In the genomic region with DNA sequence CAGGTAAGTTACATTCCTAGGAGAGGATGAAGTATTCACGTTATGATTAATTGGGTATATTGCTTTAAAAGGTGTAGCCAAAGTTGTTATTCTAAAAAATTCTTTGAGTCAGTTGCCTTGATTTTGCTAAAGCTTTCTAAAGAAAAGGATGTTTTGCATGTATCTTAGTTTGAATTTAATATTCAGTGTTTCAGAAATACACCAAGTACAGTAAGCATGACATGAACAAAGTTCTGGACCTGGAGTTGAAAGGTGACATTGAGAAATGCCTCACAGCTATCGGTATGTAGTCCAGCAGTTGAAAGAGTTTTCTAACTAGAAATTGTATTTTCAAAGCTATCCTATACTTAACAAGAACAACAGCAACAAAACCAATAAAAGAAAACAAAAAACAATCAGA, we compare ENCODE assay signal across 18 cellular contexts. TPM values are rescaled to one million over a fixed set of nuclear protein-coding genes. Genes with fewer than 3 reads are reported as not detected.
DNase-seq lines count a peak whose midpoint lies in the region; ATAC-seq, FAIRE-seq and TF ChIP-seq lines count a peak whose summit lies in the region.
"Had no signal": no experiment of that assay in that cellular context is flagged by ENCODE, and none has a peak within 500 bp of the region (broad histone marks: within the 10 kb centered on the region; RNA-seq: fewer than 3 reads in every experiment).

No MANE protein-coding gene starts in this region.

- TF ChIP-seq CTCF in A549 (IDR thresholded peaks at IDR 0.05) (no peak), HFFc6 (IDR thresholded peaks at IDR 0.05) (no peak), natural killer cell (IDR thresholded peaks at IDR 0.05) (no peak), SK-N-SH (IDR thresholded peaks at IDR 0.05) (no peak)

- peaks cover 22% of the 10 kb centered on the region for H3K4me1 Mint-ChIP-seq in HFFc6 (ENCODE audit: low read depth)
- H3K4me1 Mint-ChIP-seq in central memory CD8-positive, alpha-beta T cell: peaks cover 34% of the 10 kb centered on the region
- peaks cover 22 to 26% of the 10 kb centered on the region in 2 donors for H3K4me1 Mint-ChIP-seq in natural killer cell

- H3K27me3 Mint-ChIP-seq in HFFc6 (ENCODE audit: insufficient read depth) (peaks cover 33% of the 10 kb centered on the region), natural killer cell (ENCODE audit: low read depth in 2 of 2) (no peaks in the 10 kb centered on the region)
- no peaks in the 10 kb centered on the region for H3K27me3 Mint-ChIP-seq in central memory CD8-positive, alpha-beta T cell

- peaks cover 16% of the 10 kb centered on the region; the same call in 1 of the 2 replicates for H3K9me3 Mint-ChIP-seq in HFFc6
- no peaks in the 10 kb centered on the region for H3K9me3 Mint-ChIP-seq in central memory CD8-positive, alpha-beta T cell
- no peaks in the 10 kb centered on the region for H3K9me3 Mint-ChIP-seq in natural killer cell

- TF ChIP-seq RAD21 in A549 (conservative IDR thresholded peaks at IDR 0.05 in 1 of 2, IDR thresholded peaks at IDR 0.05 in 1 of 2): no peak
- TF ChIP-seq RAD21 in SK-N-SH (IDR thresholded peaks at IDR 0.05; ENCODE audit: low read length): no peak

- no peak for FAIRE-seq in A549 (lab: Jason Lieb, UNC)
- FAIRE-seq: GM12891 had no signal

- intact Hi-C loops in natural killer cell (cut with micrococcal nuclease) (loop anchor here (5.0 kb wide), 1 partner anchor 34 kb away; no protein-coding TSS in a partner anchor), posterior vena cava (cut with DNase I) (no loop called here)

- H3K79me2 ChIP-seq in SK-N-SH (ENCODE audit: insufficient read depth): peaks cover 27% of the 10 kb centered on the region

- H2AFZ ChIP-seq in SK-N-SH (ENCODE audit: low read depth): no peak overlapping the region

- POLR2A ChIA-PET in A549 (lab: Yijun Ruan, JAX): interaction anchor here (0.9 to 1.2 kb wide), 2 partner anchors 11 to 28 kb away, joined by 3 to 5 read pairs; no protein-coding TSS in a partner anchor
- POLR2A ChIA-PET in HEK293T (lab: Yijun Ruan, JAX): no interaction called here
- POLR2A ChIA-PET in SK-N-SH (lab: Yijun Ruan, JAX): no interaction called here

- TF ChIP-seq POLR2A in A549 (IDR thresholded peaks at IDR 0.05; ENCODE audit: low read length): no peak

- peak overlapping the region; percentile 74 for H3K27ac Mint-ChIP-seq in HFFc6
- peak overlapping the region; percentile 32 for H3K27ac Mint-ChIP-seq in central memory CD8-positive, alpha-beta T cell (ENCODE audit: low read depth)
- peak overlapping the region; percentile 80 to 81 for H3K27ac Mint-ChIP-seq in natural killer cell

- H3K9me3 ChIP-seq in A549 (no peaks in the 10 kb centered on the region), SK-N-SH (no peaks in the 10 kb centered on the region)

- WGBS in A549 (ENCODE audit: missing lambda C conversion rate): 64% methylated on average over 2 of the region's 2 CpGs
- WGBS in SK-N-SH (ENCODE audit: low lambda C conversion rate): 47% methylated on average over 2 of the region's 2 CpGs

- no peaks in the 10 kb centered on the region for H4K20me1 ChIP-seq in SK-N-SH (ENCODE audit: insufficient read depth)

- H3K4me3 ChIP-seq in A549 (no peak overlapping the region), SK-N-SH (ENCODE audit: low read depth in 2 of 2, low read length in 1 of 2) (no peak overlapping the region)

- peaks cover 70% of the 10 kb centered on the region for H3K36me3 Mint-ChIP-seq in HFFc6 (ENCODE audit: low read depth)
- H3K36me3 Mint-ChIP-seq in central memory CD8-positive, alpha-beta T cell (ENCODE audit: insufficient read depth): peaks cover 73% of the 10 kb centered on the region
- peaks cover 59% of the 10 kb centered on the region for H3K36me3 Mint-ChIP-seq in natural killer cell

- no peak for DNase-seq in A549 (ENCODE audit: low read depth in 1 of 2, low spot score in 1 of 2)
- no peak for DNase-seq in HFFc6
- no peak for DNase-seq in central memory CD8-positive, alpha-beta T cell (ENCODE audit: low spot score in 2 of 2)
- no peak for DNase-seq in natural killer cell
- DNase-seq in HEK293T (ENCODE audit: extremely low spot score): no peak
- no peak for DNase-seq in posterior vena cava (ENCODE audit: low spot score)
- no peak for DNase-seq in stimulated activated CD4-positive, alpha-beta T cell treated with anti-CD3 and anti-CD28 coated beads, Interleukin-4, amount 100 ng/mL, for 24 hours
- DNase-seq in SK-N-SH: no peak
- DNase-seq: C1 segment of cervical spinal cord; COR-L47; GF-D8; GOT3; KG1; NCI-H1417 treated with DMSO at 0.1 percent for 48 hours; NCI-H1930; NK-92 treated with Interleukin-12 subunit alpha and Interleukin-12 subunit beta, amount 100 ng/mL, for 24 hours had no signal

- no peak for TF ChIP-seq EP300 in A549 (IDR thresholded peaks at IDR 0.05)
- TF ChIP-seq EP300 in SK-N-SH (IDR thresholded peaks at IDR 0.05; ENCODE audit: borderline replicate concordance in 1 of 2, low read depth in 1 of 2, low read length in 1 of 2): no peak

- H3K9me2 ChIP-seq in SK-N-SH: no peaks in the 10 kb centered on the region

- peaks cover 63% of the 10 kb centered on the region for H3F3A ChIP-seq in SK-N-SH (replicated peaks; ENCODE audit: insufficient read depth)

- H3K27me3 ChIP-seq in SK-N-SH (ENCODE audit: insufficient read depth): no peaks in the 10 kb centered on the region

- CTCF ChIA-PET in A549 (lab: Yijun Ruan, JAX) (interaction anchor here (2.5 kb wide), 1 partner anchor 11 kb away, joined by 6 read pairs; no protein-coding TSS in a partner anchor), HEK293T (lab: Yijun Ruan, JAX) (no interaction called here), SK-N-SH (lab: Yijun Ruan, JAX) (interaction anchor here (1.1 kb wide), 1 partner anchor 58 kb away, joined by 4 read pairs; no protein-coding TSS in a partner anchor)

- no peak for ATAC-seq in A549
- no peak for ATAC-seq in central memory CD8-positive, alpha-beta T cell (replicated peaks; ENCODE audit: extremely low read depth, poor library complexity, severe bottlenecking)
- ATAC-seq in natural killer cell: no peak

- H3K4me3 Mint-ChIP-seq in HFFc6 (no peak overlapping the region), natural killer cell (no peak overlapping the region)
- H3K4me3 Mint-ChIP-seq in central memory CD8-positive, alpha-beta T cell: no peak overlapping the region

- H3K4me2 ChIP-seq in A549: no peak overlapping the region
- H3K4me2 ChIP-seq in SK-N-SH: no peak overlapping the region

- H3K36me3 ChIP-seq in SK-N-SH (replicated peaks in 1 of 2; ENCODE audit: control insufficient read depth in 1 of 2, insufficient read depth in 2 of 2, low read length in 1 of 2): peaks cover 95% of the 10 kb centered on the region in 2 experiments

- no peak overlapping the region for H3K9ac ChIP-seq in SK-N-SH

- H3K27ac ChIP-seq in A549 (no peak overlapping the region), SK-N-SH (ENCODE audit: low read depth in 2 of 2, low read length in 1 of 2) (peak overlapping the region in 1 of 2 experiments; percentile 4; a peak in 1 of 4 replicates)

- H3K4me1 ChIP-seq in A549: peaks cover 59% of the 10 kb centered on the region
- peaks cover 0 to 11% of the 10 kb centered on the region in 2 experiments; a peak in 1 of 4 replicates for H3K4me1 ChIP-seq in SK-N-SH (ENCODE audit: control insufficient read depth in 1 of 2, insufficient read depth in 2 of 2, low read depth in 1 of 2, low read length in 1 of 2)

TF ChIP-seq in A549, 52 proteins besides CTCF, POLR2A, EP300 and RAD21:
- TF ChIP-seq POLR2AphosphoS2 (conservative IDR thresholded peaks at IDR 0.05; ENCODE audit: low read length) (0 out of 2 replicates have a peak, but pooled peaks have one; percentile 30), EHMT2 (IDR thresholded peaks at IDR 0.05; ENCODE audit: low read depth) (no peak)

TF ChIP-seq in HEK293T, 16 proteins besides CTCF, POLR2A, EP300 and RAD21 (continues in another document):
- TF ChIP-seq ELF4 (IDR thresholded peaks at IDR 0.05) (no peak), HDGF (IDR thresholded peaks at IDR 0.05; ENCODE audit: borderline replicate concordance) (no peak), ARNT (IDR thresholded peaks at IDR 0.05) (no peak), TARDBP (IDR thresholded peaks at IDR 0.05) (no peak)
- TF ChIP-seq, protein P1, sequence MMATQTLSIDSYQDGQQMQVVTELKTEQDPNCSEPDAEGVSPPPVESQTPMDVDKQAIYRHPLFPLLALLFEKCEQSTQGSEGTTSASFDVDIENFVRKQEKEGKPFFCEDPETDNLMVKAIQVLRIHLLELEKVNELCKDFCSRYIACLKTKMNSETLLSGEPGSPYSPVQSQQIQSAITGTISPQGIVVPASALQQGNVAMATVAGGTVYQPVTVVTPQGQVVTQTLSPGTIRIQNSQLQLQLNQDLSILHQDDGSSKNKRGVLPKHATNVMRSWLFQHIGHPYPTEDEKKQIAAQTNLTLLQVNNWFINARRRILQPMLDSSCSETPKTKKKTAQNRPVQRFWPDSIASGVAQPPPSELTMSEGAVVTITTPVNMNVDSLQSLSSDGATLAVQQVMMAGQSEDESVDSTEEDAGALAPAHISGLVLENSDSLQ (IDR thresholded peaks at IDR 0.05): no peak

TF ChIP-seq in SK-N-SH, 30 proteins besides CTCF, POLR2A, EP300 and RAD21:
- TF ChIP-seq, protein P2, sequence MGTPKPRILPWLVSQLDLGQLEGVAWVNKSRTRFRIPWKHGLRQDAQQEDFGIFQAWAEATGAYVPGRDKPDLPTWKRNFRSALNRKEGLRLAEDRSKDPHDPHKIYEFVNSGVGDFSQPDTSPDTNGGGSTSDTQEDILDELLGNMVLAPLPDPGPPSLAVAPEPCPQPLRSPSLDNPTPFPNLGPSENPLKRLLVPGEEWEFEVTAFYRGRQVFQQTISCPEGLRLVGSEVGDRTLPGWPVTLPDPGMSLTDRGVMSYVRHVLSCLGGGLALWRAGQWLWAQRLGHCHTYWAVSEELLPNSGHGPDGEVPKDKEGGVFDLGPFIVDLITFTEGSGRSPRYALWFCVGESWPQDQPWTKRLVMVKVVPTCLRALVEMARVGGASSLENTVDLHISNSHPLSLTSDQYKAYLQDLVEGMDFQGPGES (IDR thresholded peaks at IDR 0.05; ENCODE audit: low read depth, low read length): no peak

RNA-seq across cellular contexts. Expression of a gene that starts 14.2 kb away (rescaled TPM):
- 1,630 and 1,990 TPM in 2 replicates for polyA plus RNA-seq in A549 (2011; rRNA removed)
- 803 and 959 TPM in 2 replicates for polyA plus RNA-seq in A549 (2012; cell fraction: cytosol; rRNA removed)
- 455 and 518 TPM in 2 replicates for polyA plus RNA-seq in A549 (2012; cell fraction: nucleus; rRNA removed)
- polyA plus RNA-seq in A549 (2017; fragmentation: RNase III; extraction: RNeasy Plus Mini Kit Qiagen cat#74134 plus additional on column Dnase treatment): 1,437 to 1,601 TPM (median 1,494 TPM) in 3 replicates
- 502 and 534 TPM in 2 replicates for polyA minus RNA-seq in A549 (2011; rRNA and poly(A)+ RNA removed)
- total RNA-seq in HFFc6 (2021; fragmentation: NEBNext Ultra II Directional; extraction: Animal tissue kit (Norgen Biotek cat#: 25700)): 1,000 to 10,000 TPM in 4 of 6 experiments, 100 to 1,000 TPM in 2; 933 to 1,109 (median 1,040) TPM
- 1,000 to 10,000 TPM in 1 of 3 donors, 100 to 1,000 TPM in 2; 362 to 1,065 (median 419) TPM for total RNA-seq in natural killer cell
- 100 to 1,000 TPM; 331 to 533 TPM for total RNA-seq in posterior vena cava
- 443 and 608 TPM in 2 replicates for polyA plus RNA-seq in SK-N-SH (2012; rRNA removed)
- 640 and 748 TPM in 2 replicates for polyA plus RNA-seq in SK-N-SH (2012; cell fraction: cytosol; rRNA removed)
- polyA plus RNA-seq in SK-N-SH (2012; cell fraction: nucleus; rRNA removed): 216 and 495 TPM in 2 replicates
- total RNA-seq: OCI-LY7 had no signal
